In genomic region chr7:131600578-131600977, GRCh38 we compare ENCODE assay signal across 16 cellular contexts. TPM values are rescaled to one million over a fixed set of nuclear protein-coding genes. Genes with fewer than 3 reads are reported as not detected.
A peak's percentile ranks its signal among the peaks of the same experiment; 100 is the strongest.
DNase-seq lines count a peak whose midpoint lies in the region; ATAC-seq and TF ChIP-seq lines count a peak whose summit lies in the region.
"Had no signal": no experiment of that assay in that cellular context is flagged by ENCODE, and none has a peak within 500 bp of the region (broad histone marks: within the 10 kb centered on the region; RNA-seq: fewer than 3 reads in every experiment).

No MANE protein-coding gene starts in this region.

- H3K4me3 ChIP-seq in HUES64 (ENCODE audit: low read length) (no peak overlapping the region), choroid plexus epithelial cell (ENCODE audit: low read depth, low read length) (no peak overlapping the region), sigmoid colon (no peak overlapping the region)
- H3K4me3 ChIP-seq: thyroid gland had no signal

- TF ChIP-seq CTCF in choroid plexus epithelial cell (conservative IDR thresholded peaks at IDR 0.05; ENCODE audit: low read depth, low read length) (no peak), sigmoid colon (IDR thresholded peaks at IDR 0.05) (no peak), RWPE1 (conservative IDR thresholded peaks at IDR 0.05; ENCODE audit: low read depth) (no peak)

- H3K36me3 ChIP-seq in HUES64 (ENCODE audit: insufficient read depth, low read length) (no peaks in the 10 kb centered on the region), sigmoid colon (no peaks in the 10 kb centered on the region)
- H3K36me3 ChIP-seq: neutrophil, thyroid gland had no signal

- no peak for TF ChIP-seq EP300 in sigmoid colon (IDR thresholded peaks at IDR 0.05)

- POLR2A ChIA-PET in RWPE1 (lab: Yijun Ruan, JAX; ENCODE audit: low non-redundant PET), result no interaction called here

- H3K27ac ChIP-seq in HUES64 (ENCODE audit: low read depth, low read length) (0 out of 2 replicates have a peak overlapping the region, but pooled peaks have one; percentile 2), sigmoid colon (no peak overlapping the region), RWPE1 (no peak overlapping the region)
- H3K27ac ChIP-seq: neutrophil, thyroid gland had no signal

- H3K4me1 ChIP-seq in HUES64 (ENCODE audit: insufficient read depth, low read length), result peaks cover 29% of the 10 kb centered on the region
- peaks cover 0 to 3% (median under 1%) of the 10 kb centered on the region in 4 donors for H3K4me1 ChIP-seq in sigmoid colon

- no peak for ATAC-seq in GM21576 (IDR thresholded peaks at IDR 0.05; ENCODE audit: unreplicated experiment)

- H3K9ac ChIP-seq in HUES64 (ENCODE audit: low read depth, low read length), result no peak overlapping the region

- CTCF ChIA-PET in RWPE1 (lab: Yijun Ruan, JAX), result no interaction called here

- intact Hi-C loops in sigmoid colon (cut with DNase I), result no loop called here

- H3K9me3 ChIP-seq in HUES64 (ENCODE audit: insufficient read depth, low read depth, low read length) (no peaks in the 10 kb centered on the region), sigmoid colon (no peaks in the 10 kb centered on the region)
- H3K9me3 ChIP-seq: neutrophil, thyroid gland had no signal

- no peaks in the 10 kb centered on the region for H3K27me3 ChIP-seq in HUES64 (ENCODE audit: insufficient read depth, low read length)
- H3K27me3 ChIP-seq in sigmoid colon, result no peaks in the 10 kb centered on the region
- H3K27me3 ChIP-seq: thyroid gland had no signal

- DNase-seq in AG20443 (ENCODE audit: low spot score), result peak; percentile 81
- DNase-seq in choroid plexus epithelial cell (ENCODE audit: low read depth), result peak; percentile 48
- peak; percentile 8 for DNase-seq in medulla oblongata (ENCODE audit: extremely low spot score)
- DNase-seq in sigmoid colon, result no peak
- DNase-seq in KG1 (lab: John Stamatoyannopoulos, UW), result no peak
- no peak for DNase-seq in RWPE1 (ENCODE audit: low spot score)
- DNase-seq: activated CD4-positive, alpha-beta memory T cell treated with anti-CD3 and anti-CD28 coated beads for 36 hours; activated naive CD8-positive, alpha-beta T cell treated with anti-CD3 and anti-CD28 coated beads for 36 hours; activated T-cell treated with anti-CD3 and anti-CD28 coated beads, Interleukin-2, amount 50 U/mL, for 24 hours; NCI-H1436; NK-92 treated with Interleukin-12 subunit alpha and Interleukin-12 subunit beta, amount 100 ng/mL, for 24 hours; stimulated activated CD4-positive, alpha-beta T cell treated with anti-CD3 and anti-CD28 coated beads, Interleukin-4, amount 100 ng/mL, for 1 hour; thyroid gland had no signal

- 86% methylated on average over 4 of the region's 4 CpGs for WGBS in HUES64
- 65 to 77% methylated on average over 4 of the region's 4 CpGs for WGBS in sigmoid colon, 2 donors

- no peak for TF ChIP-seq POLR2A in sigmoid colon (IDR thresholded peaks at IDR 0.05)

RNA-seq across cellular contexts. Expression of gene PODXL, which starts 44.1 kb away (rescaled TPM):
- polyA plus RNA-seq in HUES64 (2013, experiment 1 of 2), result 315 TPM
- 331 TPM for polyA plus RNA-seq in HUES64 (2013, experiment 2 of 2)
- total RNA-seq in sigmoid colon, result 10 to 100 TPM; 15.8 to 23.2 (median 20.2) TPM
- polyA plus RNA-seq in sigmoid colon, result 1 to 10 TPM; 1.2 to 8.8 (median 3.0) TPM

Comparison
In these comparisons a context has a peak if more than half of its experiments do, and no peak if none do; other contexts are left out.
1. DNase-seq: peak in AG20443 (single experiment), choroid plexus epithelial cell (single experiment) and medulla oblongata (single experiment); none in sigmoid colon (single experiment), KG1 (single experiment) and RWPE1 (single experiment).